1 cellular context compared by ENCODE assay signal in genomic region chr22:21980547-21980946, GRCh38.
TF ChIP-seq lines count a peak whose summit lies in the region.

No MANE protein-coding gene starts in this region.

TF ChIP-seq in HepG2, 621 proteins besides CTCF, POLR2A, EP300 and RAD21:
- TF ChIP-seq THAP8 (CRISPR knock-in tag; IDR thresholded peaks at IDR 0.05; ENCODE audit: borderline replicate concordance) (no peak), RBAK (CRISPR knock-in tag; IDR thresholded peaks at IDR 0.05) (no peak), FOXM1 (CRISPR knock-in tag; IDR thresholded peaks at IDR 0.05) (no peak), HDAC6 (IDR thresholded peaks at IDR 0.05; ENCODE audit: low read depth, low read length) (no peak)
